35 cellular contexts compared by ENCODE assay signal in the genomic region with DNA sequence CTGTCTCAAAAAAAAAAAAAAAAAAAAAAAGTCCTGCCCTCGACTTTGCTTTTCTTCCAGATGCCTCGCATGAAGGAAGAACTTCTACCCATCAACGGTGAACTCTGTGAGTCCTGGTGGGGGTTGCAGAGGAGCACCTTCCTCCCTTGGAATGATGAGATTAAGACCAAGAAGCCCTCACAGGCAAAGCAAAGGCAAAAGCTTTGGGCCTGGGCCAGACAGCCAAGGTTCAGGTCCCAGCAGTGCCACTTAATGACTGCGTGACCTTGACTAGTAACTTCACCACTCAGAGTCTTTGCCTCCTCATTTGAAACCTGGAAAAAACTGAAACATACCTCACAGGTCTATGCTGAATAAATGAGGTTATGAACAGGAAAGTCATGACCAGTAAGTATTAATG. TPM values are rescaled to one million over a fixed set of nuclear protein-coding genes. Genes with fewer than 3 reads are reported as not detected.
DNase-seq lines count a peak whose midpoint lies in the region; FAIRE-seq and TF ChIP-seq lines count a peak whose summit lies in the region.
"Had no signal": no experiment of that assay in that cellular context is flagged by ENCODE, and none has a peak within 500 bp of the region (broad histone marks: within the 10 kb centered on the region; RNA-seq: fewer than 3 reads in every experiment).

No MANE protein-coding gene starts in this region.

- H3K9me2 ChIP-seq in Karpas-422 (replicated peaks; ENCODE audit: insufficient read depth, low read length), result no peaks in the 10 kb centered on the region

- in situ Hi-C loops in KBM-7 (cut with MboI; ENCODE audit: low pct_unique_long_range_greater_than_20kb, low sequenced_read_pairs), result no loop called here

- 86% methylated on average over 4 of the region's 4 CpGs for WGBS in esophagus muscularis mucosa
- 42 to 84% (median 72%) methylated on average over 4 of the region's 4 CpGs for WGBS in small intestine, 3 donors
- WGBS in suprapubic skin, result 81% methylated on average over 4 of the region's 4 CpGs
- no CpG with 5 or more reads among the region's 4 CpGs for WGBS in H9 (ENCODE audit: extremely low coverage, insufficient read length, low lambda C conversion rate)

- no peak overlapping the region for H3K56ac ChIP-seq in H9 (ENCODE audit: insufficient read length, low read depth, low read length)

- no peak overlapping the region for H2BK12ac ChIP-seq in H9 (ENCODE audit: insufficient read length, low read depth, low read length)

- H3K9ac ChIP-seq in Karpas-422 (ENCODE audit: low read length) (no peak overlapping the region; the same call in 1 of the 2 replicates), H9 (ENCODE audit: extremely low read depth, insufficient read length, low read length) (no peak overlapping the region)
- H3K9ac ChIP-seq: BLaER1; BLaER1 treated with 17β-estradiol and CSF1 and Interleukin-3, amounts not matched to agents 10 nM and 100 nM had no signal

- H3K23me2 ChIP-seq in H9 (ENCODE audit: insufficient read length, low read depth, low read length, poor library complexity, severe bottlenecking), result no peaks in the 10 kb centered on the region

- no peak overlapping the region for H3K14ac ChIP-seq in H9 (ENCODE audit: insufficient read depth, low read length)

- H2BK120ac ChIP-seq in H9 (ENCODE audit: low read depth, low read length, poor library complexity, severe bottlenecking), result no peak overlapping the region

- DNase-seq in Karpas-422, result no peak
- DNase-seq in esophagus muscularis mucosa (ENCODE audit: extremely low spot score), result peak; percentile 81
- peak; percentile 72 for DNase-seq in small intestine
- no peak for DNase-seq in suprapubic skin (ENCODE audit: low spot score in 2 of 2)
- DNase-seq in H9, result no peak
- DNase-seq in KBM-7, result no peak
- DNase-seq: 8988T; ACHN; AML-193; BE2C; C1 segment of cervical spinal cord; Caco-2; Calu3; CD4-positive, alpha-beta memory T cell; CD4-positive, alpha-beta T cell; CD4-positive, CD25-positive, alpha-beta regulatory T cell; CD8-positive, alpha-beta memory T cell; CD8-positive, alpha-beta T cell; COR-L47; DMS 273 treated with DMSO at 0.1 percent for 48 hours; DMS153; DMS53; DMS79; DMS79 treated with DMSO at 0.1 percent for 48 hours; DND-41; EL had no signal

- H2BK15ac ChIP-seq in H9 (ENCODE audit: low read depth, low read length), result no peak overlapping the region

- TF ChIP-seq CTCF in esophagus muscularis mucosa (IDR thresholded peaks at IDR 0.05) (no peak), suprapubic skin (IDR thresholded peaks at IDR 0.05) (no peak), H9 (conservative IDR thresholded peaks at IDR 0.05) (no peak)

- peaks cover 0 to 6% of the 10 kb centered on the region in 2 experiments; a peak in 1 of 4 replicates for H3K4me1 Mint-ChIP-seq in H9
- H3K4me1 Mint-ChIP-seq: B cell; CD14-positive monocyte; CD4-positive, alpha-beta memory T cell; CD4-positive, CD25-positive, alpha-beta regulatory T cell; CD8-positive, alpha-beta memory T cell had no signal

- no peak overlapping the region for H3K4ac ChIP-seq in H9 (ENCODE audit: low read depth, low read length)

- no peaks in the 10 kb centered on the region for H3K79me2 ChIP-seq in Karpas-422 (ENCODE audit: low read length)
- H3K79me2 ChIP-seq in H9 (ENCODE audit: insufficient read depth, low read length), result no peaks in the 10 kb centered on the region

- H3K27me3 ChIP-seq in Karpas-422 (ENCODE audit: low read length), result no peaks in the 10 kb centered on the region; the same call in 1 of the 2 replicates
- H3K27me3 ChIP-seq in esophagus muscularis mucosa, result no peaks in the 10 kb centered on the region
- peaks cover 0 to 2% of the 10 kb centered on the region in 2 donors for H3K27me3 ChIP-seq in small intestine (ENCODE audit: control insufficient read depth in 2 of 2, insufficient read depth in 2 of 2, low read length in 2 of 2)
- peaks cover 5% of the 10 kb centered on the region for H3K27me3 ChIP-seq in suprapubic skin
- no peaks in the 10 kb centered on the region; the same call in 1 of the 2 replicates for H3K27me3 ChIP-seq in H9 (ENCODE audit: insufficient read depth, low read length)
- H3K27me3 ChIP-seq: BE2C; BLaER1; BLaER1 treated with 17β-estradiol and CSF1 and Interleukin-3, amounts not matched to agents 10 nM and 100 nM had no signal

- H2BK20ac ChIP-seq in H9 (ENCODE audit: low read depth, low read length, poor library complexity, severe bottlenecking), result no peak overlapping the region

- H3K18ac ChIP-seq in H9 (ENCODE audit: insufficient read length, low read depth, low read length), result no peak overlapping the region

- FAIRE-seq in small intestine (lab: Jason Lieb, UNC), result no peak
- FAIRE-seq: A204.1, A549, D721Med had no signal

- H3K27me3 Mint-ChIP-seq in H9 (ENCODE audit: low read depth), result peaks cover 3% of the 10 kb centered on the region; the same call in 1 of the 2 replicates

- no peaks in the 10 kb centered on the region for H3K9me3 Mint-ChIP-seq in H9
- H3K9me3 Mint-ChIP-seq: CD4-positive, alpha-beta memory T cell; CD4-positive, alpha-beta T cell had no signal

- H4K20me1 ChIP-seq in Karpas-422 (ENCODE audit: insufficient read depth, low read depth, low read length), result no peaks in the 10 kb centered on the region
- no peaks in the 10 kb centered on the region for H4K20me1 ChIP-seq in H9 (ENCODE audit: control insufficient read depth, insufficient read depth, insufficient read length)
- H4K20me1 ChIP-seq: BLaER1; BLaER1 treated with 17β-estradiol and CSF1 and Interleukin-3, amounts not matched to agents 10 nM and 100 nM had no signal

- H3K4me1 ChIP-seq in Karpas-422 (ENCODE audit: low read length) (peaks cover 8% of the 10 kb centered on the region; the same call in 1 of the 2 replicates), esophagus muscularis mucosa (no peaks in the 10 kb centered on the region), small intestine (ENCODE audit: control insufficient read depth in 2 of 2, insufficient read depth in 1 of 2, low read depth in 1 of 2, low read length in 1 of 2) (peaks cover 0 to 2% of the 10 kb centered on the region in 2 donors), suprapubic skin (no peaks in the 10 kb centered on the region), H9 (ENCODE audit: insufficient read depth, low read length) (no peaks in the 10 kb centered on the region)
- H3K4me1 ChIP-seq: A549, BE2C, BLaER1, Caco-2 had no signal

- H4K91ac ChIP-seq in H9 (ENCODE audit: insufficient read length, low read depth, low read length), result no peak overlapping the region

- H3K27ac Mint-ChIP-seq in H9, result no peak overlapping the region
- H3K27ac Mint-ChIP-seq: B cell; CD14-positive monocyte; CD4-positive, alpha-beta memory T cell; CD4-positive, alpha-beta T cell; CD4-positive, CD25-positive, alpha-beta regulatory T cell; CD8-positive, alpha-beta memory T cell; CD8-positive, alpha-beta T cell had no signal

- H3K9me3 ChIP-seq in Karpas-422 (ENCODE audit: low read length), result no peaks in the 10 kb centered on the region
- H3K9me3 ChIP-seq in esophagus muscularis mucosa, result no peaks in the 10 kb centered on the region
- H3K9me3 ChIP-seq in small intestine (ENCODE audit: control insufficient read depth, low read depth), result no peaks in the 10 kb centered on the region
- H3K9me3 ChIP-seq in suprapubic skin, result no peaks in the 10 kb centered on the region
- no peaks in the 10 kb centered on the region for H3K9me3 ChIP-seq in H9 (ENCODE audit: control insufficient read depth, low read depth, low read length)
- H3K9me3 ChIP-seq: A549; BE2C; BLaER1; BLaER1 treated with 17β-estradiol and CSF1 and Interleukin-3, amounts not matched to agents 10 nM and 100 nM; Caco-2 had no signal

- no peak overlapping the region for H4K8ac ChIP-seq in H9 (replicated peaks; ENCODE audit: insufficient read length, low read depth, low read length)

- TF ChIP-seq EP300 in esophagus muscularis mucosa (IDR thresholded peaks at IDR 0.05), result no peak
- no peak for TF ChIP-seq EP300 in suprapubic skin (IDR thresholded peaks at IDR 0.05)

- no peaks in the 10 kb centered on the region for H3K79me1 ChIP-seq in H9 (ENCODE audit: insufficient read depth, low read depth, low read length, poor library complexity, severe bottlenecking)

- H3T11ph ChIP-seq in H9 (ENCODE audit: low read length), result no peak overlapping the region

- H2BK5ac ChIP-seq in H9 (ENCODE audit: insufficient read length, low read length), result no peak overlapping the region

- H3K23ac ChIP-seq in H9 (ENCODE audit: insufficient read length, low read depth, low read length), result no peak overlapping the region

- no peak overlapping the region for H3K4me3 Mint-ChIP-seq in H9
- H3K4me3 Mint-ChIP-seq: B cell; CD14-positive monocyte; CD4-positive, alpha-beta memory T cell; CD4-positive, alpha-beta T cell; CD4-positive, CD25-positive, alpha-beta regulatory T cell; CD8-positive, alpha-beta memory T cell; CD8-positive, alpha-beta T cell had no signal

- intact Hi-C loops in esophagus muscularis mucosa (cut with DNase I), result no loop called here

- H3K4me3 ChIP-seq in Karpas-422 (ENCODE audit: low read length), result no peak overlapping the region
- no peak overlapping the region for H3K4me3 ChIP-seq in esophagus muscularis mucosa
- H3K4me3 ChIP-seq in small intestine (ENCODE audit: low read depth in 1 of 2, low read length in 2 of 2), result no peak overlapping the region
- H3K4me3 ChIP-seq in suprapubic skin, result no peak overlapping the region
- H3K4me3 ChIP-seq: A549; BLaER1; BLaER1 treated with 17β-estradiol and CSF1 and Interleukin-3, amounts not matched to agents 10 nM and 100 nM had no signal

- TF ChIP-seq POLR2A in esophagus muscularis mucosa (IDR thresholded peaks at IDR 0.05; ENCODE audit: low read depth) (no peak), suprapubic skin (IDR thresholded peaks at IDR 0.05) (no peak)

- H3K36me3 ChIP-seq in Karpas-422 (ENCODE audit: insufficient read depth, low read length) (no peaks in the 10 kb centered on the region), esophagus muscularis mucosa (no peaks in the 10 kb centered on the region), small intestine (ENCODE audit: control insufficient read depth in 2 of 2, insufficient read depth in 2 of 2, low read length in 2 of 2) (no peaks in the 10 kb centered on the region), suprapubic skin (no peaks in the 10 kb centered on the region)
- H3K36me3 ChIP-seq: BE2C; BLaER1; BLaER1 treated with 17β-estradiol and CSF1 and Interleukin-3, amounts not matched to agents 10 nM and 100 nM had no signal

- H3K36me3 Mint-ChIP-seq in H9 (ENCODE audit: insufficient read depth in 1 of 3, low read depth in 3 of 3), result peaks cover 0 to 4% (median 3%) of the 10 kb centered on the region in 3 experiments; a peak in 3 of 7 replicates
- H3K36me3 Mint-ChIP-seq: CD14-positive monocyte; CD4-positive, alpha-beta memory T cell; CD4-positive, CD25-positive, alpha-beta regulatory T cell; CD8-positive, alpha-beta memory T cell; CD8-positive, alpha-beta T cell had no signal

- H3K4me2 ChIP-seq in Karpas-422 (ENCODE audit: low read depth, low read length, poor library complexity, severe bottlenecking), result no peak overlapping the region
- no peak overlapping the region for H3K4me2 ChIP-seq in H9 (ENCODE audit: insufficient read depth, insufficient read length, low read length)
- H3K4me2 ChIP-seq: A549; BLaER1; BLaER1 treated with 17β-estradiol and CSF1 and Interleukin-3, amounts not matched to agents 10 nM and 100 nM had no signal

- H3K27ac ChIP-seq in Karpas-422 (ENCODE audit: low read length), result no peak overlapping the region
- no peak overlapping the region for H3K27ac ChIP-seq in esophagus muscularis mucosa (replicated peaks in 1 of 4)
- no peak overlapping the region for H3K27ac ChIP-seq in small intestine (ENCODE audit: low read depth in 1 of 2, low read length in 1 of 2)
- no peak overlapping the region for H3K27ac ChIP-seq in suprapubic skin
- H3K27ac ChIP-seq in H9 (ENCODE audit: insufficient read length, low read depth, low read length), result no peak overlapping the region
- H3K27ac ChIP-seq: 22Rv1; A549; BLaER1; BLaER1 treated with 17β-estradiol and CSF1 and Interleukin-3, amounts not matched to agents 10 nM and 100 nM; C4-2B had no signal

- no peak overlapping the region for H2AK5ac ChIP-seq in H9 (ENCODE audit: insufficient read length, low read length)

- H4K5ac ChIP-seq in H9 (ENCODE audit: insufficient read length, low read depth, low read length), result no peak overlapping the region

- H2AFZ ChIP-seq in Karpas-422 (ENCODE audit: low read length) (peak overlapping the region; percentile 61), H9 (ENCODE audit: low read length) (no peak overlapping the region)

RNA-seq across cellular contexts. Expression of a gene that starts 55.5 kb away (rescaled TPM):
- total RNA-seq in Karpas-422 (2014; rRNA removed; shearing (Covaris generic); ENCODE audit: low replicate concordance), result 5.0 and 8.4 TPM in 2 replicates
- total RNA-seq in esophagus muscularis mucosa (1 to 10 TPM; 6.6 to 8.2 (median 7.7) TPM), suprapubic skin (1 to 10 TPM; 1.4 to 7.0 (median 3.2) TPM), H9 (2021) (3.8 and 3.9 TPM in 2 replicates)
- polyA plus RNA-seq in small intestine, result 1 to 10 TPM; 1.6 to 3.1 (median 2.0) TPM

Comparison
In these comparisons a context has a peak if more than half of its experiments do, and no peak if none do; other contexts are left out.
1. DNase-seq: peak in esophagus muscularis mucosa (single experiment) and small intestine (single experiment); none in Karpas-422 (single experiment), suprapubic skin (0 of 2), H9 (single experiment) and KBM-7 (single experiment).